1 cellular context compared by ENCODE assay signal in genomic region chr1:93352376-93352775, GRCh38.
TF ChIP-seq lines count a peak whose summit lies in the region.

No MANE protein-coding gene starts in this region.

TF ChIP-seq in GM12878, 131 proteins besides CTCF, POLR2A, EP300 and RAD21:
- TF ChIP-seq GABPA (IDR thresholded peaks at IDR 0.05; ENCODE audit: low read depth) (no peak), MTA3 (IDR thresholded peaks at IDR 0.05; ENCODE audit: borderline replicate concordance, low read length) (no peak), ZNF217 (IDR thresholded peaks at IDR 0.05) (no peak), PRDM15 (CRISPR knock-in tag; IDR thresholded peaks at IDR 0.05) (no peak), EED (IDR thresholded peaks at IDR 0.05; ENCODE audit: low read depth) (no peak)
